In the genomic region with DNA sequence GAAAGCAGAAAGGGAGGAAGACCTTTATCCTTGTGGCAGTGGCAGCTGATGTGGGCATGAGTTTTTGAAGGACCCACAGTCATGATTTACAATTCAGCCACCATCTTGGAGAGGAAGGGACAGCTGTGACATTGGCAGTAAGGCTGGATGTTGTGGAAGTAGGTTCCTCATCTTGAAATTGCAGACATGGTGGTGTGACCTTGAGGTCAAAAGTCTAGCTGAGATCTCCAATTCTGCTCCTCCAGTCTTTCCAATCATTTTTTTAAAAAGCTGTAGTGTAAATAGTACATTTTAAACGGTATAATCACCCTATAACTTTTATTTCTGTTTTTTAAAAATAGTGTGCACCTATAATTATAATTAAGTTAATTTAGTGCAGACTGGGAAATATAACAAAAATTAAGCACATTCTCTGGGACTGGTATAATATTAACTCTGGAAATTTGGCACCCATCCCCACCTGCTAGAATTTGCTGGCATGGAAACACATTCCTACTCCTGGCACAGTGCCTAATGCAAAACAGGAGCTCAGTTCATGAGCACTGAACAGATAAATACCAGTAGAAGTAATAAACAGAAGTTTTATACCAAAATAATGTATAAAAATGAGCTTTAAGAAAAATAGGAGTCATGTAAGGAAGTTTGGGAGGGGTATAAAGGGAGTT, we compare ENCODE assay signal across 13 cellular contexts. TPM values are rescaled to one million over a fixed set of nuclear protein-coding genes. Genes with fewer than 3 reads are reported as not detected.
DNase-seq lines count a peak whose midpoint lies in the region; ATAC-seq and TF ChIP-seq lines count a peak whose summit lies in the region.
"Had no signal": no experiment of that assay in that cellular context is flagged by ENCODE, and none has a peak within 500 bp of the region (broad histone marks: within the 10 kb centered on the region; RNA-seq: fewer than 3 reads in every experiment).

No MANE protein-coding gene starts in this region.

- H3K4me1 ChIP-seq in testis: no peaks in the 10 kb centered on the region

- H3K9me3 Mint-ChIP-seq in activated T-helper 1 cell treated with anti-CD3 and anti-CD28 coated beads, Interleukin-12 subunit alpha, Interleukin-12 subunit beta, Interleukin-2, Interleukin-4 antibody, amounts not matched to agents 30 ng/mL and 10 ng/mL and 1 ng/mL, durations not matched to agents 14 hours and 24 hours and 36 hours: peaks cover 25% of the 10 kb centered on the region

- intact Hi-C loops in testis (cut with DNase I; ENCODE audit: low total_unique reads): no loop called here
- intact Hi-C loops in activated T-helper 1 cell treated with anti-CD3 and anti-CD28 coated beads, Interleukin-12 subunit alpha, Interleukin-12 subunit beta, Interleukin-2, Interleukin-4 antibody, amounts not matched to agents 30 ng/mL and 10 ng/mL and 1 ng/mL, durations not matched to agents 14 hours and 24 hours and 36 hours (cut with micrococcal nuclease): no loop called here

- no peaks in the 10 kb centered on the region for H3K36me3 Mint-ChIP-seq in activated T-helper 1 cell treated with anti-CD3 and anti-CD28 coated beads, Interleukin-12 subunit alpha, Interleukin-12 subunit beta, Interleukin-2, Interleukin-4 antibody, amounts not matched to agents 30 ng/mL and 10 ng/mL and 1 ng/mL, durations not matched to agents 14 hours and 24 hours and 36 hours (ENCODE audit: low read depth)

- DNase-seq in NCI-H748 (lab: John Stamatoyannopoulos, UW; ENCODE audit: unreplicated experiment) (peak; percentile 21), NCI-H748 treated with DMSO at 0.1 percent for 48 hours (lab: John Stamatoyannopoulos, UW) (no peak), glomerular visceral epithelial cell (ENCODE audit: extremely low spot score) (peak; percentile 81), testis (peak; percentile 34), mesenteric fat pad (ENCODE audit: low spot score) (no peak), DMS114 treated with DMSO at 0.1 percent for 48 hours (lab: John Stamatoyannopoulos, UW; ENCODE audit: unreplicated experiment) (no peak)
- no peak for DNase-seq in activated T-helper 1 cell treated with anti-CD3 and anti-CD28 coated beads, Interleukin-12 subunit alpha, Interleukin-12 subunit beta, Interleukin-2, Interleukin-4 antibody, amounts not matched to agents 30 ng/mL and 10 ng/mL and 1 ng/mL, durations not matched to agents 14 hours and 24 hours and 36 hours (ENCODE audit: low spot score)
- DNase-seq: activated naive CD4-positive, alpha-beta T cell treated with Interleukin-2 at 50 U/mL for 16 hours; effector memory CD4-positive, alpha-beta T cell; NCI-H2107; nephron progenitor cell; stimulated activated naive CD4-positive, alpha-beta T cell had no signal

- H3K4me1 Mint-ChIP-seq in activated T-helper 1 cell treated with anti-CD3 and anti-CD28 coated beads, Interleukin-12 subunit alpha, Interleukin-12 subunit beta, Interleukin-2, Interleukin-4 antibody, amounts not matched to agents 30 ng/mL and 10 ng/mL and 1 ng/mL, durations not matched to agents 14 hours and 24 hours and 36 hours (ENCODE audit: low read depth): no peaks in the 10 kb centered on the region
- H3K4me1 Mint-ChIP-seq: nephron progenitor cell had no signal

- no peak for TF ChIP-seq POLR2A in testis (IDR thresholded peaks at IDR 0.05)

- H3K4me3 ChIP-seq in testis: no peak overlapping the region

- no peaks in the 10 kb centered on the region for H3K27me3 Mint-ChIP-seq in activated T-helper 1 cell treated with anti-CD3 and anti-CD28 coated beads, Interleukin-12 subunit alpha, Interleukin-12 subunit beta, Interleukin-2, Interleukin-4 antibody, amounts not matched to agents 30 ng/mL and 10 ng/mL and 1 ng/mL, durations not matched to agents 14 hours and 24 hours and 36 hours (ENCODE audit: insufficient read depth)

- H3K27me3 ChIP-seq in testis: no peaks in the 10 kb centered on the region

- WGBS in testis, 2 donors: 36 to 41% methylated on average over 1 of the region's 1 CpG

- no peaks in the 10 kb centered on the region for H3K36me3 ChIP-seq in testis (ENCODE audit: low read depth, missing control alignments)

- H3K27ac ChIP-seq in testis: no peak overlapping the region

- no peaks in the 10 kb centered on the region for H3K9me3 ChIP-seq in testis

- H3K4me3 Mint-ChIP-seq in activated T-helper 1 cell treated with anti-CD3 and anti-CD28 coated beads, Interleukin-12 subunit alpha, Interleukin-12 subunit beta, Interleukin-2, Interleukin-4 antibody, amounts not matched to agents 30 ng/mL and 10 ng/mL and 1 ng/mL, durations not matched to agents 14 hours and 24 hours and 36 hours: no peak overlapping the region
- H3K4me3 Mint-ChIP-seq: nephron progenitor cell had no signal

- no peak overlapping the region for H3K27ac Mint-ChIP-seq in activated T-helper 1 cell treated with anti-CD3 and anti-CD28 coated beads, Interleukin-12 subunit alpha, Interleukin-12 subunit beta, Interleukin-2, Interleukin-4 antibody, amounts not matched to agents 30 ng/mL and 10 ng/mL and 1 ng/mL, durations not matched to agents 14 hours and 24 hours and 36 hours
- H3K27ac Mint-ChIP-seq: nephron progenitor cell had no signal

- TF ChIP-seq CTCF in testis (IDR thresholded peaks at IDR 0.05): no peak

- ATAC-seq in SK-N-SH treated with all-trans-retinoic acid at 6 μM for 48 hours: peak; percentile 45

TF ChIP-seq in SK-N-SH treated with all-trans-retinoic acid at 6 μM for 48 hours, 23 proteins besides CTCF, POLR2A, EP300 and RAD21:
- TF ChIP-seq, protein P1, sequence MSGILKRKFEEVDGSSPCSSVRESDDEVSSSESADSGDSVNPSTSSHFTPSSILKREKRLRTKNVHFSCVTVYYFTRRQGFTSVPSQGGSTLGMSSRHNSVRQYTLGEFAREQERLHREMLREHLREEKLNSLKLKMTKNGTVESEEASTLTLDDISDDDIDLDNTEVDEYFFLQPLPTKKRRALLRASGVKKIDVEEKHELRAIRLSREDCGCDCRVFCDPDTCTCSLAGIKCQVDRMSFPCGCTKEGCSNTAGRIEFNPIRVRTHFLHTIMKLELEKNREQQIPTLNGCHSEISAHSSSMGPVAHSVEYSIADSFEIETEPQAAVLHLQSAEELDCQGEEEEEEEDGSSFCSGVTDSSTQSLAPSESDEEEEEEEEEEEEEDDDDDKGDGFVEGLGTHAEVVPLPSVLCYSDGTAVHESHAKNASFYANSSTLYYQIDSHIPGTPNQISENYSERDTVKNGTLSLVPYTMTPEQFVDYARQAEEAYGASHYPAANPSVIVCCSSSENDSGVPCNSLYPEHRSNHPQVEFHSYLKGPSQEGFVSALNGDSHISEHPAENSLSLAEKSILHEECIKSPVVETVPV (CRISPR knock-in tag; IDR thresholded peaks at IDR 0.05): no peak
- TF ChIP-seq ISL1 (CRISPR knock-in tag; IDR thresholded peaks at IDR 0.05) (peak; percentile 48), ZNF565 (CRISPR knock-in tag; conservative IDR thresholded peaks at IDR 0.05; ENCODE audit: low read depth) (no peak)
TF ChIP-seq in SK-N-SH treated with all-trans-retinoic acid at 6 μM for 48 hours: peak in this region for 1.

RNA-seq across cellular contexts. Expression of a gene that starts 23.8 kb away (rescaled TPM):
- 1 to 10 TPM; 2.8 to 3.2 TPM for total RNA-seq in testis
- polyA plus RNA-seq in testis (ENCODE audit: insufficient read depth, low read depth, low replicate concordance): 3.9 TPM
- total RNA-seq in mesenteric fat pad: 43.3 TPM
- total RNA-seq in activated T-helper 1 cell treated with anti-CD3 and anti-CD28 coated beads, Interleukin-12 subunit alpha, Interleukin-12 subunit beta, Interleukin-2, Interleukin-4 antibody, amounts not matched to agents 30 ng/mL and 10 ng/mL and 1 ng/mL, durations not matched to agents 14 hours and 24 hours and 36 hours: not detected in 2 replicates

Comparison
In these comparisons a context has a peak if more than half of its experiments do, and no peak if none do; other contexts are left out.
1. DNase-seq: peak in NCI-H748 (single experiment), glomerular visceral epithelial cell (single experiment) and testis (single experiment); none in NCI-H748 treated with DMSO at 0.1 percent for 48 hours (single experiment), mesenteric fat pad (single experiment), DMS114 treated with DMSO at 0.1 percent for 48 hours (single experiment) and activated T-helper 1 cell treated with anti-CD3 and anti-CD28 coated beads, Interleukin-12 subunit alpha, Interleukin-12 subunit beta, Interleukin-2, Interleukin-4 antibody, amounts not matched to agents 30 ng/mL and 10 ng/mL and 1 ng/mL, durations not matched to agents 14 hours and 24 hours and 36 hours (single experiment).
2. RNA of a gene that starts 23.8 kb away (total RNA-seq): 43.3 TPM in mesenteric fat pad (single experiment); 2.8 to 3.2 TPM in testis and not detected in activated T-helper 1 cell treated with anti-CD3 and anti-CD28 coated beads, Interleukin-12 subunit alpha, Interleukin-12 subunit beta, Interleukin-2, Interleukin-4 antibody, amounts not matched to agents 30 ng/mL and 10 ng/mL and 1 ng/mL, durations not matched to agents 14 hours and 24 hours and 36 hours; every median in the first group is over 10 times any median in the second.